In the genomic region with DNA sequence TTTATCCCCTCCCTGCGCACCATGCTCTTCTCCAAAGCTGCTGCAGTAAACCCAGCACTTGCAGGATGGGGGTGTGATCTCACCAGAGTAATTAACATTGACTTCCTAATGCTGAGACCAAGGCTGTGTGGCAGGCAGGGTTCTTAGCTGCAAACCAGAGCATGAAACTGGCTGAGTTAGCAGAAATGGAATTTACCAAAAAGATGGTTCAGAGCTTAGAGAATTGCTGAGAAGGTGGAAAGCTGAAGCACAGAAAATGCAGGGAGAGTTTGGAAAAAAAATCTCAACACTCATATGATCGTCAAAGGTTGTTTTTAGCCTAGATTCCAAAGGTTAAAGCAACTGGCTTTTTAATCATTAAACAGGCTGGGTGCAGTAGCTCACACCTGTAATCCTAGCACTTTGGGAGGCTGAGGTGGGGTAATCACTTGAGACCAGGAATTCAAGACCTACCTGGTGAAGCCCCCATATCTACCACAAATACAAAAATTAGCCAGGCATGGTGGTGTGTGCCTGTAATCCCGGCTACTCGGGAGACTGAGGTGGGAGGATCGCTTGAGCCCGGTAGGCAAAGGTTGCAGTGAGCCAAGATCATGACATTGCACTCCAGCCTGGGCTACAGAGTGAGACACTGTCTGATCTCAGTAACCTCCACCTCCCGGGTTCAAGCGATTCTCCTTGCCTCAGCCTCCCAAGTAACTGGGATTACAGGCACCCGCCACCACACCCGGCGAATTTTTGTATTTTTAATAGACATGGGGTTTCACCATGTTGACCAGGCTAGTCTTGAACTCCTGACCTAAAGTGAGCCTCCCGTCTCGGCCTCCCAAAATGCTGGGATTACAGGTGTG, we compare ENCODE assay signal across 1 cellular context.
TF ChIP-seq lines count a peak whose summit lies in the region.

No MANE protein-coding gene starts in this region.

TF ChIP-seq in HepG2, 621 proteins besides CTCF, POLR2A, EP300 and RAD21 (continued from another document and continues in another):
- TF ChIP-seq ZNF879 (CRISPR knock-in tag; IDR thresholded peaks at IDR 0.05) (no peak), ZNF329 (CRISPR knock-in tag; IDR thresholded peaks at IDR 0.05; ENCODE audit: low read depth) (no peak), ZSCAN12 (CRISPR knock-in tag; IDR thresholded peaks at IDR 0.05) (peak; percentile 61; the same call in 1 of the 2 replicates), MXD4 (CRISPR knock-in tag; IDR thresholded peaks at IDR 0.05) (no peak), HCFC1 (IDR thresholded peaks at IDR 0.05; ENCODE audit: low read depth, low read length) (no peak), SIN3A (IDR thresholded peaks at IDR 0.05; ENCODE audit: borderline replicate concordance, low read depth, low read length) (peak; percentile 68; the same call in 1 of the 2 replicates), ZNF776 (CRISPR knock-in tag; IDR thresholded peaks at IDR 0.05) (no peak), MEF2D (CRISPR knock-in tag; IDR thresholded peaks at IDR 0.05) (peak; percentile 79; the same call in 1 of the 2 replicates), HDAC6 (IDR thresholded peaks at IDR 0.05; ENCODE audit: low read depth, low read length) (0 out of 2 replicates have a peak, but pooled peaks have one; percentile 60), TAF15 (IDR thresholded peaks at IDR 0.05; ENCODE audit: low read depth, low read length, poor library complexity, severe bottlenecking) (no peak), ZNF563 (CRISPR knock-in tag; IDR thresholded peaks at IDR 0.05) (no peak; the same call in 1 of the 2 replicates), ZZZ3 (CRISPR knock-in tag; IDR thresholded peaks at IDR 0.05; ENCODE audit: borderline replicate concordance) (no peak), ZNF335 (CRISPR knock-in tag; IDR thresholded peaks at IDR 0.05) (peak; percentile 50; the same call in 1 of the 2 replicates), ZNF570 (CRISPR knock-in tag; IDR thresholded peaks at IDR 0.05; ENCODE audit: borderline replicate concordance) (no peak), MAFF (IDR thresholded peaks at IDR 0.05; ENCODE audit: low read depth, low read length) (peak; percentile 99), ZSCAN31 (CRISPR knock-in tag; IDR thresholded peaks at IDR 0.05; ENCODE audit: low read depth) (0 out of 2 replicates have a peak, but pooled peaks have one; percentile 27), SAFB2 (CRISPR knock-in tag; IDR thresholded peaks at IDR 0.05; ENCODE audit: borderline replicate concordance, low read depth) (no peak), ZMYM2 (CRISPR knock-in tag; IDR thresholded peaks at IDR 0.05) (peak; percentile 92; the same call in 1 of the 2 replicates), ZNF138 (CRISPR knock-in tag; IDR thresholded peaks at IDR 0.05; ENCODE audit: low read depth) (peak; percentile 59; the same call in 1 of the 2 replicates), FIP1L1 (IDR thresholded peaks at IDR 0.05; ENCODE audit: borderline replicate concordance, insufficient read depth, low read depth, low read length) (peak; percentile 67; the same call in 1 of the 2 replicates), HOXD1 (CRISPR knock-in tag; IDR thresholded peaks at IDR 0.05) (peak; percentile 81; the same call in 1 of the 2 replicates)
- TF ChIP-seq, protein P1, sequence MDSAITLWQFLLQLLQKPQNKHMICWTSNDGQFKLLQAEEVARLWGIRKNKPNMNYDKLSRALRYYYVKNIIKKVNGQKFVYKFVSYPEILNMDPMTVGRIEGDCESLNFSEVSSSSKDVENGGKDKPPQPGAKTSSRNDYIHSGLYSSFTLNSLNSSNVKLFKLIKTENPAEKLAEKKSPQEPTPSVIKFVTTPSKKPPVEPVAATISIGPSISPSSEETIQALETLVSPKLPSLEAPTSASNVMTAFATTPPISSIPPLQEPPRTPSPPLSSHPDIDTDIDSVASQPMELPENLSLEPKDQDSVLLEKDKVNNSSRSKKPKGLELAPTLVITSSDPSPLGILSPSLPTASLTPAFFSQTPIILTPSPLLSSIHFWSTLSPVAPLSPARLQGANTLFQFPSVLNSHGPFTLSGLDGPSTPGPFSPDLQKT (CRISPR knock-in tag; IDR thresholded peaks at IDR 0.05; ENCODE audit: borderline replicate concordance) = no peak
- TF ChIP-seq, protein P2, sequence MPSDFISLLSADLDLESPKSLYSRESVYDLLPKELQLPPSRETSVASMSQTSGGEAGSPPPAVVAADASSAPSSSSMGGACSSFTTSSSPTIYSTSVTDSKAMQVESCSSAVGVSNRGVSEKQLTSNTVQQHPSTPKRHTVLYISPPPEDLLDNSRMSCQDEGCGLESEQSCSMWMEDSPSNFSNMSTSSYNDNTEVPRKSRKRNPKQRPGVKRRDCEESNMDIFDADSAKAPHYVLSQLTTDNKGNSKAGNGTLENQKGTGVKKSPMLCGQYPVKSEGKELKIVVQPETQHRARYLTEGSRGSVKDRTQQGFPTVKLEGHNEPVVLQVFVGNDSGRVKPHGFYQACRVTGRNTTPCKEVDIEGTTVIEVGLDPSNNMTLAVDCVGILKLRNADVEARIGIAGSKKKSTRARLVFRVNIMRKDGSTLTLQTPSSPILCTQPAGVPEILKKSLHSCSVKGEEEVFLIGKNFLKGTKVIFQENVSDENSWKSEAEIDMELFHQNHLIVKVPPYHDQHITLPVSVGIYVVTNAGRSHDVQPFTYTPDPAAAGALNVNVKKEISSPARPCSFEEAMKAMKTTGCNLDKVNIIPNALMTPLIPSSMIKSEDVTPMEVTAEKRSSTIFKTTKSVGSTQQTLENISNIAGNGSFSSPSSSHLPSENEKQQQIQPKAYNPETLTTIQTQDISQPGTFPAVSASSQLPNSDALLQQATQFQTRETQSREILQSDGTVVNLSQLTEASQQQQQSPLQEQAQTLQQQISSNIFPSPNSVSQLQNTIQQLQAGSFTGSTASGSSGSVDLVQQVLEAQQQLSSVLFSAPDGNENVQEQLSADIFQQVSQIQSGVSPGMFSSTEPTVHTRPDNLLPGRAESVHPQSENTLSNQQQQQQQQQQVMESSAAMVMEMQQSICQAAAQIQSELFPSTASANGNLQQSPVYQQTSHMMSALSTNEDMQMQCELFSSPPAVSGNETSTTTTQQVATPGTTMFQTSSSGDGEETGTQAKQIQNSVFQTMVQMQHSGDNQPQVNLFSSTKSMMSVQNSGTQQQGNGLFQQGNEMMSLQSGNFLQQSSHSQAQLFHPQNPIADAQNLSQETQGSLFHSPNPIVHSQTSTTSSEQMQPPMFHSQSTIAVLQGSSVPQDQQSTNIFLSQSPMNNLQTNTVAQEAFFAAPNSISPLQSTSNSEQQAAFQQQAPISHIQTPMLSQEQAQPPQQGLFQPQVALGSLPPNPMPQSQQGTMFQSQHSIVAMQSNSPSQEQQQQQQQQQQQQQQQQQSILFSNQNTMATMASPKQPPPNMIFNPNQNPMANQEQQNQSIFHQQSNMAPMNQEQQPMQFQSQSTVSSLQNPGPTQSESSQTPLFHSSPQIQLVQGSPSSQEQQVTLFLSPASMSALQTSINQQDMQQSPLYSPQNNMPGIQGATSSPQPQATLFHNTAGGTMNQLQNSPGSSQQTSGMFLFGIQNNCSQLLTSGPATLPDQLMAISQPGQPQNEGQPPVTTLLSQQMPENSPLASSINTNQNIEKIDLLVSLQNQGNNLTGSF (CRISPR knock-in tag; IDR thresholded peaks at IDR 0.05) = peak; percentile 26; the same call in 1 of the 2 replicates
- TF ChIP-seq, protein P3, sequence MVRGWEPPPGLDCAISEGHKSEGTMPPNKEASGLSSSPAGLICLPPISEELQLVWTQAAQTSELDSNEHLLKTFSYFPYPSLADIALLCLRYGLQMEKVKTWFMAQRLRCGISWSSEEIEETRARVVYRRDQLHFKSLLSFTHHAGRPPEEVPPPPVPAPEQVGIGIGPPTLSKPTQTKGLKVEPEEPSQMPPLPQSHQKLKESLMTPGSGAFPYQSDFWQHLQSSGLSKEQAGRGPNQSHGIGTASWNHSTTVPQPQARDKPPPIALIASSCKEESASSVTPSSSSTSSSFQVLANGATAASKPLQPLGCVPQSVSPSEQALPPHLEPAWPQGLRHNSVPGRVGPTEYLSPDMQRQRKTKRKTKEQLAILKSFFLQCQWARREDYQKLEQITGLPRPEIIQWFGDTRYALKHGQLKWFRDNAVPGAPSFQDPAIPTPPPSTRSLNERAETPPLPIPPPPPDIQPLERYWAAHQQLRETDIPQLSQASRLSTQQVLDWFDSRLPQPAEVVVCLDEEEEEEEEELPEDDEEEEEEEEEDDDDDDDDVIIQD (CRISPR knock-in tag; IDR thresholded peaks at IDR 0.05; ENCODE audit: low read depth) = no peak; the same call in 1 of the 2 replicates
- TF ChIP-seq, protein P4, sequence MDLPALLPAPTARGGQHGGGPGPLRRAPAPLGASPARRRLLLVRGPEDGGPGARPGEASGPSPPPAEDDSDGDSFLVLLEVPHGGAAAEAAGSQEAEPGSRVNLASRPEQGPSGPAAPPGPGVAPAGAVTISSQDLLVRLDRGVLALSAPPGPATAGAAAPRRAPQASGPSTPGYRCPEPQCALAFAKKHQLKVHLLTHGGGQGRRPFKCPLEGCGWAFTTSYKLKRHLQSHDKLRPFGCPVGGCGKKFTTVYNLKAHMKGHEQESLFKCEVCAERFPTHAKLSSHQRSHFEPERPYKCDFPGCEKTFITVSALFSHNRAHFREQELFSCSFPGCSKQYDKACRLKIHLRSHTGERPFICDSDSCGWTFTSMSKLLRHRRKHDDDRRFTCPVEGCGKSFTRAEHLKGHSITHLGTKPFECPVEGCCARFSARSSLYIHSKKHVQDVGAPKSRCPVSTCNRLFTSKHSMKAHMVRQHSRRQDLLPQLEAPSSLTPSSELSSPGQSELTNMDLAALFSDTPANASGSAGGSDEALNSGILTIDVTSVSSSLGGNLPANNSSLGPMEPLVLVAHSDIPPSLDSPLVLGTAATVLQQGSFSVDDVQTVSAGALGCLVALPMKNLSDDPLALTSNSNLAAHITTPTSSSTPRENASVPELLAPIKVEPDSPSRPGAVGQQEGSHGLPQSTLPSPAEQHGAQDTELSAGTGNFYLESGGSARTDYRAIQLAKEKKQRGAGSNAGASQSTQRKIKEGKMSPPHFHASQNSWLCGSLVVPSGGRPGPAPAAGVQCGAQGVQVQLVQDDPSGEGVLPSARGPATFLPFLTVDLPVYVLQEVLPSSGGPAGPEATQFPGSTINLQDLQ (CRISPR knock-in tag; IDR thresholded peaks at IDR 0.05) = no peak
- TF ChIP-seq, protein P5, sequence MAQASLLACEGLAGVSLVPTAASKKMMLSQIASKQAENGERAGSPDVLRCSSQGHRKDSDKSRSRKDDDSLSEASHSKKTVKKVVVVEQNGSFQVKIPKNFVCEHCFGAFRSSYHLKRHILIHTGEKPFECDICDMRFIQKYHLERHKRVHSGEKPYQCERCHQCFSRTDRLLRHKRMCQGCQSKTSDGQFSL (CRISPR knock-in tag; IDR thresholded peaks at IDR 0.05) = no peak
- TF ChIP-seq, protein P6, sequence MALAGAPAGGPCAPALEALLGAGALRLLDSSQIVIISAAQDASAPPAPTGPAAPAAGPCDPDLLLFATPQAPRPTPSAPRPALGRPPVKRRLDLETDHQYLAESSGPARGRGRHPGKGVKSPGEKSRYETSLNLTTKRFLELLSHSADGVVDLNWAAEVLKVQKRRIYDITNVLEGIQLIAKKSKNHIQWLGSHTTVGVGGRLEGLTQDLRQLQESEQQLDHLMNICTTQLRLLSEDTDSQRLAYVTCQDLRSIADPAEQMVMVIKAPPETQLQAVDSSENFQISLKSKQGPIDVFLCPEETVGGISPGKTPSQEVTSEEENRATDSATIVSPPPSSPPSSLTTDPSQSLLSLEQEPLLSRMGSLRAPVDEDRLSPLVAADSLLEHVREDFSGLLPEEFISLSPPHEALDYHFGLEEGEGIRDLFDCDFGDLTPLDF (CRISPR knock-in tag; IDR thresholded peaks at IDR 0.05) = 0 out of 2 replicates have a peak, but pooled peaks have one; percentile 61
- TF ChIP-seq, protein P7, sequence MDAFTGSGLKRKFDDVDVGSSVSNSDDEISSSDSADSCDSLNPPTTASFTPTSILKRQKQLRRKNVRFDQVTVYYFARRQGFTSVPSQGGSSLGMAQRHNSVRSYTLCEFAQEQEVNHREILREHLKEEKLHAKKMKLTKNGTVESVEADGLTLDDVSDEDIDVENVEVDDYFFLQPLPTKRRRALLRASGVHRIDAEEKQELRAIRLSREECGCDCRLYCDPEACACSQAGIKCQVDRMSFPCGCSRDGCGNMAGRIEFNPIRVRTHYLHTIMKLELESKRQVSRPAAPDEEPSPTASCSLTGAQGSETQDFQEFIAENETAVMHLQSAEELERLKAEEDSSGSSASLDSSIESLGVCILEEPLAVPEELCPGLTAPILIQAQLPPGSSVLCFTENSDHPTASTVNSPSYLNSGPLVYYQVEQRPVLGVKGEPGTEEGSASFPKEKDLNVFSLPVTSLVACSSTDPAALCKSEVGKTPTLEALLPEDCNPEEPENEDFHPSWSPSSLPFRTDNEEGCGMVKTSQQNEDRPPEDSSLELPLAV (CRISPR knock-in tag; conservative IDR thresholded peaks at IDR 0.05; ENCODE audit: low read depth) = no peak
- TF ChIP-seq, protein P8, sequence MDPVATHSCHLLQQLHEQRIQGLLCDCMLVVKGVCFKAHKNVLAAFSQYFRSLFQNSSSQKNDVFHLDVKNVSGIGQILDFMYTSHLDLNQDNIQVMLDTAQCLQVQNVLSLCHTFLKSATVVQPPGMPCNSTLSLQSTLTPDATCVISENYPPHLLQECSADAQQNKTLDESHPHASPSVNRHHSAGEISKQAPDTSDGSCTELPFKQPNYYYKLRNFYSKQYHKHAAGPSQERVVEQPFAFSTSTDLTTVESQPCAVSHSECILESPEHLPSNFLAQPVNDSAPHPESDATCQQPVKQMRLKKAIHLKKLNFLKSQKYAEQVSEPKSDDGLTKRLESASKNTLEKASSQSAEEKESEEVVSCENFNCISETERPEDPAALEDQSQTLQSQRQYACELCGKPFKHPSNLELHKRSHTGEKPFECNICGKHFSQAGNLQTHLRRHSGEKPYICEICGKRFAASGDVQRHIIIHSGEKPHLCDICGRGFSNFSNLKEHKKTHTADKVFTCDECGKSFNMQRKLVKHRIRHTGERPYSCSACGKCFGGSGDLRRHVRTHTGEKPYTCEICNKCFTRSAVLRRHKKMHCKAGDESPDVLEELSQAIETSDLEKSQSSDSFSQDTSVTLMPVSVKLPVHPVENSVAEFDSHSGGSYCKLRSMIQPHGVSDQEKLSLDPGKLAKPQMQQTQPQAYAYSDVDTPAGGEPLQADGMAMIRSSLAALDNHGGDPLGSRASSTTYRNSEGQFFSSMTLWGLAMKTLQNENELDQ (CRISPR knock-in tag; IDR thresholded peaks at IDR 0.05; ENCODE audit: borderline replicate concordance) = no peak
- TF ChIP-seq, protein P9, sequence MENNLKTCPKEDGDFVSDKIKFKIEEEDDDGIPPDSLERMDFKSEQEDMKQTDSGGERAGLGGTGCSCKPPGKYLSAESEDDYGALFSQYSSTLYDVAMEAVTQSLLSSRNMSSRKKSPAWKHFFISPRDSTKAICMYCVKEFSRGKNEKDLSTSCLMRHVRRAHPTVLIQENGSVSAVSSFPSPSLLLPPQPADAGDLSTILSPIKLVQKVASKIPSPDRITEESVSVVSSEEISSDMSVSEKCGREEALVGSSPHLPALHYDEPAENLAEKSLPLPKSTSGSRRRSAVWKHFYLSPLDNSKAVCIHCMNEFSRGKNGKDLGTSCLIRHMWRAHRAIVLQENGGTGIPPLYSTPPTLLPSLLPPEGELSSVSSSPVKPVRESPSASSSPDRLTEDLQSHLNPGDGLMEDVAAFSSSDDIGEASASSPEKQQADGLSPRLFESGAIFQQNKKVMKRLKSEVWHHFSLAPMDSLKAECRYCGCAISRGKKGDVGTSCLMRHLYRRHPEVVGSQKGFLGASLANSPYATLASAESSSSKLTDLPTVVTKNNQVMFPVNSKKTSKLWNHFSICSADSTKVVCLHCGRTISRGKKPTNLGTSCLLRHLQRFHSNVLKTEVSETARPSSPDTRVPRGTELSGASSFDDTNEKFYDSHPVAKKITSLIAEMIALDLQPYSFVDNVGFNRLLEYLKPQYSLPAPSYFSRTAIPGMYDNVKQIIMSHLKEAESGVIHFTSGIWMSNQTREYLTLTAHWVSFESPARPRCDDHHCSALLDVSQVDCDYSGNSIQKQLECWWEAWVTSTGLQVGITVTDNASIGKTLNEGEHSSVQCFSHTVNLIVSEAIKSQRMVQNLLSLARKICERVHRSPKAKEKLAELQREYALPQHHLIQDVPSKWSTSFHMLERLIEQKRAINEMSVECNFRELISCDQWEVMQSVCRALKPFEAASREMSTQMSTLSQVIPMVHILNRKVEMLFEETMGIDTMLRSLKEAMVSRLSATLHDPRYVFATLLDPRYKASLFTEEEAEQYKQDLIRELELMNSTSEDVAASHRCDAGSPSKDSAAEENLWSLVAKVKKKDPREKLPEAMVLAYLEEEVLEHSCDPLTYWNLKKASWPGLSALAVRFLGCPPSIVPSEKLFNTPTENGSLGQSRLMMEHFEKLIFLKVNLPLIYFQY (CRISPR knock-in tag; IDR thresholded peaks at IDR 0.05; ENCODE audit: borderline replicate concordance) = no peak
